ENCODE assay signal across 16 cellular contexts in the genomic region with DNA sequence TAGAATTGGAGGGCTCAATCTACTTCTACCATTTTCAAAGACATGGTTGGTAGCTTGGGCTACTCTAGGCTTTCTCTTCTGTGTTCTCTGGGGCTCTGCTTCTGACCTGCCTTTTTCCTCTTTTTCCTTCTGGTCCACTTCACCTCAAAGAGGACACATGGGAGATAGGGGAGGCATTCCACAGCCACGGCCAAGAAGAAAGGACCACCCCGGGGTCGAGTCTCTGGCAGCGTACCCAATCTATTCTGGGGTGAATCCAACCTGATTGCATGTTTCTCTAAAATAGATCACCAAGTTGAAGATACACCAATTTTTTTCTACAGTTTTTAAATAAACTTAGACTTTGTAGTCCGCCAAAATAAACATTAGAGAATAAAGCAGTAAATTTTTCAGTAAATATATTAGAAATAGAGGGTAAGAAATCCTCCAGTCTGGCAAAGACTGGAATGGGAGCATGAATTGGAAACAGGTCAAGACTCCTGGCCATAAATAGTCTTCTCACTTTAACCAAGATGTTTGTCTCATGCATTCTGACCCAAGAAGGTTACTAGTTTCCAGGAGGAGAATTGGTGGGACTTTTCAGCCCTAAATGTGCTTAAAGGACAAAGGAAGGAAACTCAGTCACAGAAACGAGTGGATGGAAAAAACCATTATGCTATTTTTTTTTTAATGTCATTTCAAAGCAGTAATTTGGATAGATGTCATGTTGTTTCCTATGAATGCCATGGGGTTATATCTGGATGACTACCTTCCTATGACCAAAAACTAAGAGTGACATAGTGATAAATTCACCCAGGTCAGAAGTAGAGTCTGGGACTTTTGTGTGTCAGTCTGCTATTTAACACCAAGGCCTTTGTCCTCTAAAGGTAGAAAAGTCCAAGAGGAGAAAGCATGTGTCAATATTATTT.
"Had no signal": no experiment of that assay in that cellular context is flagged by ENCODE, and none has a peak within 500 bp of the region (broad histone marks: within the 10 kb centered on the region; RNA-seq: fewer than 3 reads in every experiment).

No MANE protein-coding gene starts in this region.

- H3K36me3 ChIP-seq: breast epithelium, pancreas, SJCRH30 had no signal

- H3K4me3 Mint-ChIP-seq: activated CD4-positive, alpha-beta T cell treated with anti-CD3 and anti-CD28 coated beads, Interleukin-2, amount 10 ng/mL, durations not matched to agents 7 days and 5 days; activated naive CD4-positive, alpha-beta T cell treated with anti-CD3 and anti-CD28 coated beads, Interleukin-2, amount 50 U/mL, for 24 hours; immature natural killer cell; nephron progenitor cell had no signal

- H3K9me3 ChIP-seq: breast epithelium, pancreas had no signal

- H3K27ac ChIP-seq: breast epithelium, epithelial cell of prostate, pancreas, SJCRH30 had no signal

- H3K4me1 ChIP-seq: breast epithelium, SJCRH30 had no signal

- H3K4me1 Mint-ChIP-seq: activated CD4-positive, alpha-beta T cell treated with anti-CD3 and anti-CD28 coated beads, Interleukin-2, amount 10 ng/mL, durations not matched to agents 7 days and 5 days; activated naive CD4-positive, alpha-beta T cell treated with anti-CD3 and anti-CD28 coated beads, Interleukin-2, amount 50 U/mL, for 24 hours; immature natural killer cell; nephron progenitor cell had no signal

- DNase-seq: activated CD4-positive, alpha-beta T cell treated with anti-CD3 and anti-CD28 coated beads, Interleukin-2, amount 10 ng/mL, durations not matched to agents 7 days and 5 days; activated CD4-positive, CD25-positive, alpha-beta regulatory T cell; activated T-cell treated with anti-CD3 and anti-CD28 coated beads for 4 hours; amygdala; effector CD8-positive, alpha-beta T cell; immature natural killer cell; mesenchymal stem cell; nephron progenitor cell; pancreas; SJCRH30; small intestine; substantia nigra had no signal

- H3K4me3 ChIP-seq: breast epithelium, pancreas, SJCRH30 had no signal

- H3K9me3 Mint-ChIP-seq: activated CD4-positive, alpha-beta T cell treated with anti-CD3 and anti-CD28 coated beads, Interleukin-2, amount 10 ng/mL, durations not matched to agents 7 days and 5 days; activated naive CD4-positive, alpha-beta T cell treated with anti-CD3 and anti-CD28 coated beads, Interleukin-2, amount 50 U/mL, for 24 hours; activated T-helper 2 cell treated with anti-CD3 and anti-CD28 coated beads, Interferon-gamma antibody, Interleukin-2, Interleukin-4, amounts not matched to agents 10 μg/mL and 5 μg/mL and 100 μg/mL, durations not matched to agents 14 hours and 24 hours and 36 hours; immature natural killer cell; nephron progenitor cell had no signal

- H3K27me3 ChIP-seq: breast epithelium, pancreas, SJCRH30 had no signal

- ATAC-seq: pancreas had no signal

- H3K27ac Mint-ChIP-seq: activated CD4-positive, alpha-beta T cell treated with anti-CD3 and anti-CD28 coated beads, Interleukin-2, amount 10 ng/mL, durations not matched to agents 7 days and 5 days; activated naive CD4-positive, alpha-beta T cell treated with anti-CD3 and anti-CD28 coated beads, Interleukin-2, amount 50 U/mL, for 24 hours; activated T-helper 2 cell treated with anti-CD3 and anti-CD28 coated beads, Interferon-gamma antibody, Interleukin-2, Interleukin-4, amounts not matched to agents 10 μg/mL and 5 μg/mL and 100 μg/mL, durations not matched to agents 14 hours and 24 hours and 36 hours; immature natural killer cell; nephron progenitor cell had no signal

- H3K27me3 Mint-ChIP-seq: activated CD4-positive, alpha-beta T cell treated with anti-CD3 and anti-CD28 coated beads, Interleukin-2, amount 10 ng/mL, durations not matched to agents 7 days and 5 days; activated naive CD4-positive, alpha-beta T cell treated with anti-CD3 and anti-CD28 coated beads, Interleukin-2, amount 50 U/mL, for 24 hours had no signal
